17 cellular contexts compared by ENCODE assay signal in the genomic region with DNA sequence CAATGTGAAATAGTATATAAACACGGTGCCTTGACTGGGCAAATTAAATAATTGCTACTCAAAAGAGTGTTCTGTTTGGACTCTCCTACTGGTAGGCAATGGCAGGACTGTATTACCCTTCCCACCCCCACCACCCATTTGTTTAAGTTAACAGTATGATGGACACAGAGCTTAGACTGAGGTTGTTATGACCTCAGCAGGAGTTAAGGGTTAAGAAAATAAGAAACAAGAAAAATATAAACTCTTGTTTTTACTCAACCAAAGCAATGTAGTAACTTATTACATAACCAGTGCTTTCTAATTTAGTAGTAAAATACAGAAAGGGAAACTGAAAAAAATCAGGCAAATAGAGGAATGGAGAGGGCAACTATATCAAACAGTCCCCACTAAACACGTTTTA. TPM values are rescaled to one million over a fixed set of nuclear protein-coding genes. Genes with fewer than 3 reads are reported as not detected.
"Had no signal": no experiment of that assay in that cellular context is flagged by ENCODE, and none has a peak within 500 bp of the region (broad histone marks: within the 10 kb centered on the region; RNA-seq: fewer than 3 reads in every experiment).

No MANE protein-coding gene starts in this region.

- H3K27ac ChIP-seq: ascending aorta, left lung, ovary, right lobe of liver, thoracic aorta, upper lobe of right lung had no signal

- H3K4me2 ChIP-seq: smooth muscle cell had no signal

- H3K4me1 ChIP-seq: ascending aorta, left lung, upper lobe of right lung had no signal

- H3K4me3 ChIP-seq: ascending aorta, left lung, mucosa of descending colon, ovary, right lobe of liver, smooth muscle cell, thoracic aorta, upper lobe of right lung had no signal

- H3K27me3 ChIP-seq: ascending aorta, left lung, ovary, right lobe of liver, upper lobe of right lung had no signal

- H3K9me3 ChIP-seq: ascending aorta, left lung, mucosa of descending colon, ovary, right lobe of liver, thoracic aorta, upper lobe of right lung had no signal

- DNase-seq: activated CD4-positive, alpha-beta T cell treated with anti-CD3 and anti-CD28 coated beads, Interleukin-2, amount 50 U/mL, for 1 hour; activated naive CD4-positive, alpha-beta T cell treated with anti-CD3 and anti-CD28 coated beads, Interleukin-2, amount 10 ng/mL, durations not matched to agents 7 days and 5 days; erythroblast; kidney; left lung; mucosa of descending colon; naive thymus-derived CD4-positive, alpha-beta T cell; ovary; right lobe of liver; upper lobe of right lung had no signal

- ATAC-seq: left lung; mucosa of descending colon; naive thymus-derived CD4-positive, alpha-beta T cell; right lobe of liver; upper lobe of right lung had no signal

- H3K36me3 ChIP-seq: ovary had no signal

RNA-seq across cellular contexts. Expression of a gene that starts 19.9 kb away (rescaled TPM):
- total RNA-seq: bronchial epithelial cell, cerebellum, dermis microvascular lymphatic vessel endothelial cell, mucosa of descending colon, pulmonary artery endothelial cell, thoracic aorta, upper lobe of right lung had no signal
